1 cellular context compared by ENCODE assay signal in the genomic region with DNA sequence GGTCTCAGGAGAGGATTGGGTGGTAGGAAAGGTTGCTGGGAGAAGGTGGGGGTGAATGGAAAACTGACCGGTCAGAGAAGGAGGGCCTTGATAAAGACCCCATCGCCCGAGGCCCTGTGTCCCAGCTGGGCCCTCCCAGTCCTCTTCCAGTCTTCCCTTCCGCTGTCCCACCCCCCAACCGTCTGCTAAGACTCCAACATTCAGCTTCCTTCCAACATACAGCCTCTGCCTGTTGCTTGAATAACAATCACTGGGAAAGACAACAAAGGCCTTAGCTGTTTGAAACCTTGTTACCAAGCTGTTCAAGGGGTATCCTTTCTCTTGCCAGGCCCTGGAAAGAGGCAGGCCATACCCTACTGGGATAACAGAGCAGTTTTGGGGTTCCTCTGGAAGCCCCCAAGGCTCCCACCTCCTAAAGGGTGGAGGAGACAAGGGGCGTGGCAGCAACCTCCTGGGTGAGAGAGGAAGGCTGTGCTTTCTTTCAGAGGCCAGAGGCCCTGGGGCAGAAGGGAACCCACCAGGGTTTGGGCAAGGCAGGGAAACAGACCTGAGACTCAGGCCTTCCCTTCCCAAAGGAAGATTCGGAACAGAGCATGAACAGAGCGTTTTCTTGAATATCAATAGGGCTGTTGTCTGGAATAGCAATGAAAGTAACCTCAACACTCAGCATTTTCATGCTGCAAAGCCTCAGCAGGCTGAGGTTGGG.
A peak's percentile ranks its signal among the peaks of the same experiment; 100 is the strongest.
TF ChIP-seq lines count a peak whose summit lies in the region.

No MANE protein-coding gene starts in this region.

TF ChIP-seq in H1, 55 proteins besides CTCF, POLR2A, EP300 and RAD21:
- TF ChIP-seq SP4 (IDR thresholded peaks at IDR 0.05; ENCODE audit: low read length) = peak; percentile 51; the same call in 1 of the 2 replicates
- peak; percentile 24 for TF ChIP-seq KDM4A (IDR thresholded peaks at IDR 0.05; ENCODE audit: low read depth, low read length, severe bottlenecking)
- no peak for TF ChIP-seq YY1 (IDR thresholded peaks at IDR 0.05; ENCODE audit: low read depth, low read length)
- TF ChIP-seq, protein P1, sequence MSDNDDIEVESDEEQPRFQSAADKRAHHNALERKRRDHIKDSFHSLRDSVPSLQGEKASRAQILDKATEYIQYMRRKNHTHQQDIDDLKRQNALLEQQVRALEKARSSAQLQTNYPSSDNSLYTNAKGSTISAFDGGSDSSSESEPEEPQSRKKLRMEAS (IDR thresholded peaks at IDR 0.05) = no peak
- TF ChIP-seq HDAC2 (IDR thresholded peaks at IDR 0.05; ENCODE audit: borderline replicate concordance in 1 of 2, low read depth in 2 of 2, low read length in 2 of 2) = 0 out of 4 replicates have a peak, but pooled peaks of 1 of the 2 experiments have one; percentile 24
